In the genomic region with DNA sequence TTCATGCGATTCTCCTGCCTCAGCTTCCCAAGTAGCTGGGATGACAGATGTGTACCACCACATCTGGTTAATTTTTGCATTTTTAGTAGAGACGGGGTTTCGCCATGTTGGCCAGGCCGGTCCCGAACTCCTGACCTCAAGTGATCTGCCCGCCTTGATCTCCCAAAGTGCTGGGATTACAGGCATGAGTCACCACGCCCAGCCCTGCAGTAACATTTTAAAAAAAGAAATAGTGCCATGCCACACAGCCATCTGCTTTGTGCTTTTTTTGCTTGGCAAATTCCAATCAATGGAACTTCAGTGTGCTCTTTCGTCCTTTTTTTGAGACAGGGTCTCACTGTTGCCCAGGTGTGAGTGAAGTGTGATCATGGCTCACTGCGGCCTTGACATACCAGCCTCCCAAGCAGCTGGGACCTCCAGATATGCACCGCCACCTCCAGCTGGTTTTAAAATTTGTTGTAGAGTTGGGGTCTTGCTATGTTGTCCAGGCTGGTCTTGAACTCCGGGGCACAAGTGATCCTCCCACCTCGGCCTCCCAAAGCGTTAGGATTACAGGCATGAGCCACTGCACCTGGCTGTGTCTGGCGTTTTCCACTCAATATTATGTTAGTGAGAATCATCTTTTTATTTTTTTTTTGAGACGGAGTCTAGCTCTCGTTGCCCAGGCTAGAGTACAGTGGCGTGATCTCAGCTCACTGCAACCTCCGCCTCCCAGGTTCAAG, we compare ENCODE assay signal across 1 cellular context.
TF ChIP-seq lines count a peak whose summit lies in the region.

No MANE protein-coding gene starts in this region.

TF ChIP-seq in K562, 482 proteins besides CTCF, POLR2A, EP300 and RAD21:
- TF ChIP-seq KLF1 (tag; IDR thresholded peaks at IDR 0.05) (no peak), ATF1 (CRISPR knock-in tag; IDR thresholded peaks at IDR 0.05) (no peak), ATF1 (tag; IDR thresholded peaks at IDR 0.05) (no peak), SIN3B (IDR thresholded peaks at IDR 0.05; ENCODE audit: low read depth) (no peak), ZNF764 (CRISPR knock-in tag; IDR thresholded peaks at IDR 0.05; ENCODE audit: low read depth) (no peak), SMARCB1 (IDR thresholded peaks at IDR 0.05; ENCODE audit: insufficient read length, low read depth) (no peak), ZNF121 (CRISPR knock-in tag; conservative IDR thresholded peaks at IDR 0.05) (peak; percentile 95), ZNF696 (CRISPR knock-in tag; conservative IDR thresholded peaks at IDR 0.05) (no peak), EWSR1 (IDR thresholded peaks at IDR 0.05; ENCODE audit: borderline replicate concordance, low read depth, partially characterized antibody) (no peak), ZNF436 (CRISPR knock-in tag; IDR thresholded peaks at IDR 0.05) (no peak), PURB (CRISPR knock-in tag; IDR thresholded peaks at IDR 0.05; ENCODE audit: low read depth) (no peak)
- TF ChIP-seq, protein P1, sequence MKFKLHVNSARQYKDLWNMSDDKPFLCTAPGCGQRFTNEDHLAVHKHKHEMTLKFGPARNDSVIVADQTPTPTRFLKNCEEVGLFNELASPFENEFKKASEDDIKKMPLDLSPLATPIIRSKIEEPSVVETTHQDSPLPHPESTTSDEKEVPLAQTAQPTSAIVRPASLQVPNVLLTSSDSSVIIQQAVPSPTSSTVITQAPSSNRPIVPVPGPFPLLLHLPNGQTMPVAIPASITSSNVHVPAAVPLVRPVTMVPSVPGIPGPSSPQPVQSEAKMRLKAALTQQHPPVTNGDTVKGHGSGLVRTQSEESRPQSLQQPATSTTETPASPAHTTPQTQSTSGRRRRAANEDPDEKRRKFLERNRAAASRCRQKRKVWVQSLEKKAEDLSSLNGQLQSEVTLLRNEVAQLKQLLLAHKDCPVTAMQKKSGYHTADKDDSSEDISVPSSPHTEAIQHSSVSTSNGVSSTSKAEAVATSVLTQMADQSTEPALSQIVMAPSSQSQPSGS (CRISPR knock-in tag; IDR thresholded peaks at IDR 0.05), result no peak
- TF ChIP-seq, protein P2, sequence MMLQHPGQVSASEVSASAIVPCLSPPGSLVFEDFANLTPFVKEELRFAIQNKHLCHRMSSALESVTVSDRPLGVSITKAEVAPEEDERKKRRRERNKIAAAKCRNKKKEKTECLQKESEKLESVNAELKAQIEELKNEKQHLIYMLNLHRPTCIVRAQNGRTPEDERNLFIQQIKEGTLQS (IDR thresholded peaks at IDR 0.05), result 0 out of 2 replicates have a peak, but pooled peaks have one; percentile 12
- TF ChIP-seq, protein P2 (CRISPR knock-in tag; conservative IDR thresholded peaks at IDR 0.05), result no peak
- TF ChIP-seq, protein P3, sequence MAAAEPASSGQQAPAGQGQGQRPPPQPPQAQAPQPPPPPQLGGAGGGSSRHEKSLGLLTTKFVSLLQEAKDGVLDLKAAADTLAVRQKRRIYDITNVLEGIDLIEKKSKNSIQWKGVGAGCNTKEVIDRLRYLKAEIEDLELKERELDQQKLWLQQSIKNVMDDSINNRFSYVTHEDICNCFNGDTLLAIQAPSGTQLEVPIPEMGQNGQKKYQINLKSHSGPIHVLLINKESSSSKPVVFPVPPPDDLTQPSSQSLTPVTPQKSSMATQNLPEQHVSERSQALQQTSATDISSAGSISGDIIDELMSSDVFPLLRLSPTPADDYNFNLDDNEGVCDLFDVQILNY (CRISPR knock-in tag; IDR thresholded peaks at IDR 0.05), result no peak
- TF ChIP-seq, protein P4, sequence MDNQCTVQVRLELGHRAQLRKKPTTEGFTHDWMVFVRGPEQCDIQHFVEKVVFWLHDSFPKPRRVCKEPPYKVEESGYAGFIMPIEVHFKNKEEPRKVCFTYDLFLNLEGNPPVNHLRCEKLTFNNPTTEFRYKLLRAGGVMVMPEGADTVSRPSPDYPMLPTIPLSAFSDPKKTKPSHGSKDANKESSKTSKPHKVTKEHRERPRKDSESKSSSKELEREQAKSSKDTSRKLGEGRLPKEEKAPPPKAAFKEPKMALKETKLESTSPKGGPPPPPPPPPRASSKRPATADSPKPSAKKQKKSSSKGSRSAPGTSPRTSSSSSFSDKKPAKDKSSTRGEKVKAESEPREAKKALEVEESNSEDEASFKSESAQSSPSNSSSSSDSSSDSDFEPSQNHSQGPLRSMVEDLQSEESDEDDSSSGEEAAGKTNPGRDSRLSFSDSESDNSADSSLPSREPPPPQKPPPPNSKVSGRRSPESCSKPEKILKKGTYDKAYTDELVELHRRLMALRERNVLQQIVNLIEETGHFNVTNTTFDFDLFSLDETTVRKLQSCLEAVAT (IDR thresholded peaks at IDR 0.05), result no peak
